In the genomic region with DNA sequence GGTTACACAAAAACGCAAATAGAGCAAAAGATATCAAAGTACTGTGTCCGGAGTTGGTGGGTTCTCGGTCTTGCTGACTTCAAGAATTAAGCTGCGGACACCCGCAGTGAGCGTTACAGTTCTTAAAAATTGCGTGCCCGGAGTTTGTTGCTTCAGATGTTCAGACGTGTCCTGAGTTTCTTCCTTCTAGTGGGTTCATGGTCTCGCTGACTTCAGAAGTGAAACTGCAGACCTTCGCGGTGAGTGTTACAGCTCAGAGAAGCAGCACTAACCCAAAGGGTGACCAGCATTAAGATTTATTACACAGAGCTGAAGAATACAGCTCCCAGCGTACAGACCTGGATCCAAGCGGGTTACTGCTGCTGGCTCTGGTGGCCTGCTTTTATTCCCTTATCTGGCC, we compare ENCODE assay signal across 23 cellular contexts.
DNase-seq lines count a peak whose midpoint lies in the region; ATAC-seq, FAIRE-seq and TF ChIP-seq lines count a peak whose summit lies in the region.
"Had no signal": no experiment of that assay in that cellular context is flagged by ENCODE, and none has a peak within 500 bp of the region (broad histone marks: within the 10 kb centered on the region; RNA-seq: fewer than 3 reads in every experiment).

No MANE protein-coding gene starts in this region.

- no peak overlapping the region for H3K4me3 Mint-ChIP-seq in activated CD8-positive, alpha-beta memory T cell treated with anti-CD3 and anti-CD28 coated beads, Interleukin-2, amount 10 ng/mL, durations not matched to agents 7 days and 5 days
- H3K4me3 Mint-ChIP-seq: B cell; CD4-positive, CD25-positive, alpha-beta regulatory T cell; CD8-positive, alpha-beta T cell had no signal

- H3K9ac ChIP-seq in HepG2 (ENCODE audit: insufficient read depth, low read depth, low read length): no peak overlapping the region
- H3K9ac ChIP-seq: BLaER1, GM23248 had no signal

- H3K27me3 ChIP-seq in HepG2 (ENCODE audit: control insufficient read depth in 1 of 2, insufficient read depth in 2 of 2, low read length in 2 of 2): peaks cover 3 to 27% of the 10 kb centered on the region in 2 experiments; a peak in 4 of 5 replicates
- H3K27me3 ChIP-seq in right lobe of liver: no peaks in the 10 kb centered on the region
- no peaks in the 10 kb centered on the region for H3K27me3 ChIP-seq in testis
- H3K27me3 ChIP-seq: BLaER1 had no signal

- intact Hi-C loops in HepG2 (cut with micrococcal nuclease; ENCODE audit: unreplicated experiment): loop anchor here (5.0 kb wide), 1 partner anchor 225 kb away; no protein-coding TSS in a partner anchor
- intact Hi-C loops in right lobe of liver (cut with DNase I): no loop called here
- intact Hi-C loops in testis (cut with DNase I; ENCODE audit: low total_unique reads): no loop called here

- in situ Hi-C loops in HepG2 (cut with HindIII; ENCODE audit: extremely low pct_ligation_motif_present, low pct_unique_long_range_greater_than_20kb): no loop called here

- TF ChIP-seq EP300 in HepG2 (IDR thresholded peaks at IDR 0.05; ENCODE audit: low read depth in 2 of 2, low read length in 2 of 2) (no peak), HepG2 (CRISPR knock-in tag; IDR thresholded peaks at IDR 0.05; ENCODE audit: borderline replicate concordance) (no peak)

- no peak for FAIRE-seq in HepG2 (lab: Jason Lieb, UNC)
- FAIRE-seq: A204.1, G401.6, GM12892, GM19239, H1 had no signal

- H3K79me2 ChIP-seq in HepG2 (ENCODE audit: insufficient read depth, low read length): no peaks in the 10 kb centered on the region

- TF ChIP-seq CTCF in HepG2 (CRISPR knock-in tag; IDR thresholded peaks at IDR 0.05): no peak
- TF ChIP-seq CTCF in right lobe of liver (IDR thresholded peaks at IDR 0.05): no peak
- TF ChIP-seq CTCF in testis (IDR thresholded peaks at IDR 0.05): no peak

- no peaks in the 10 kb centered on the region for H3K9me3 ChIP-seq in HepG2 (ENCODE audit: low read length)
- no peaks in the 10 kb centered on the region for H3K9me3 ChIP-seq in right lobe of liver
- no peaks in the 10 kb centered on the region for H3K9me3 ChIP-seq in testis
- H3K9me3 ChIP-seq: Caco-2 had no signal

- H3K4me1 ChIP-seq in HepG2 (ENCODE audit: insufficient read depth, low read length) (no peaks in the 10 kb centered on the region), right lobe of liver (no peaks in the 10 kb centered on the region), testis (no peaks in the 10 kb centered on the region)
- H3K4me1 ChIP-seq: BLaER1, Caco-2 had no signal

- H3K4me2 ChIP-seq in HepG2 (ENCODE audit: low read depth, low read length): no peak overlapping the region
- H3K4me2 ChIP-seq: BLaER1 had no signal

- H3K27ac ChIP-seq in HepG2 (ENCODE audit: extremely low read length, insufficient read depth, low read length): no peak overlapping the region
- H3K27ac ChIP-seq in right lobe of liver: no peak overlapping the region
- H3K27ac ChIP-seq in testis: no peak overlapping the region
- H3K27ac ChIP-seq: 22Rv1, BLaER1, C4-2B, GM23248 had no signal

- H3K36me3 ChIP-seq in HepG2 (replicated peaks in 1 of 2; ENCODE audit: control insufficient read depth in 1 of 2, insufficient read depth in 2 of 2, low read length in 2 of 2) (no peaks in the 10 kb centered on the region), right lobe of liver (no peaks in the 10 kb centered on the region), testis (ENCODE audit: low read depth, missing control alignments) (no peaks in the 10 kb centered on the region)
- H3K36me3 ChIP-seq: BLaER1 had no signal

- DNase-seq in activated CD8-positive, alpha-beta memory T cell treated with anti-CD3 and anti-CD28 coated beads, Interleukin-2, amount 10 ng/mL, durations not matched to agents 7 days and 5 days: peak; percentile 15
- DNase-seq in activated CD8-positive, alpha-beta memory T cell treated with anti-CD3 and anti-CD28 coated beads, Interleukin-2, amount 50 U/mL, for 48 hours: no peak
- no peak for DNase-seq in HepG2 (ENCODE audit: low spot score)
- no peak for DNase-seq in right lobe of liver
- DNase-seq in testis: no peak
- no peak for DNase-seq in hippocampal formation (lab: John Stamatoyannopoulos, UW)
- DNase-seq: Caco-2; CD4-positive, CD25-positive, alpha-beta regulatory T cell; CD8-positive, alpha-beta T cell; DMS153; DND-41; GM23248; H7; HCEC 1CT had no signal

- BruUV-seq in HepG2 (replicated peaks; lab: Mats Ljungman, UMichigan): no TSS peak

- no peak overlapping the region for H3K27ac Mint-ChIP-seq in activated CD8-positive, alpha-beta memory T cell treated with anti-CD3 and anti-CD28 coated beads, Interleukin-2, amount 10 ng/mL, durations not matched to agents 7 days and 5 days
- H3K27ac Mint-ChIP-seq: B cell; CD4-positive, CD25-positive, alpha-beta regulatory T cell; CD8-positive, alpha-beta T cell had no signal

- H4K20me1 ChIP-seq in HepG2 (ENCODE audit: insufficient read depth, low read length): no peaks in the 10 kb centered on the region
- H4K20me1 ChIP-seq: BLaER1 had no signal

- POLR2A ChIA-PET in HepG2 (lab: Yijun Ruan, JAX): no interaction called here

- no peaks in the 10 kb centered on the region for H3K9me3 Mint-ChIP-seq in activated CD8-positive, alpha-beta memory T cell treated with anti-CD3 and anti-CD28 coated beads, Interleukin-2, amount 10 ng/mL, durations not matched to agents 7 days and 5 days (ENCODE audit: low read depth)
- H3K9me3 Mint-ChIP-seq: CD8-positive, alpha-beta T cell had no signal

- H3K4me1 Mint-ChIP-seq in activated CD8-positive, alpha-beta memory T cell treated with anti-CD3 and anti-CD28 coated beads, Interleukin-2, amount 10 ng/mL, durations not matched to agents 7 days and 5 days: no peaks in the 10 kb centered on the region
- H3K4me1 Mint-ChIP-seq: B cell; CD4-positive, CD25-positive, alpha-beta regulatory T cell had no signal

- H3K36me3 Mint-ChIP-seq in activated CD8-positive, alpha-beta memory T cell treated with anti-CD3 and anti-CD28 coated beads, Interleukin-2, amount 10 ng/mL, durations not matched to agents 7 days and 5 days: no peaks in the 10 kb centered on the region
- H3K36me3 Mint-ChIP-seq: CD4-positive, CD25-positive, alpha-beta regulatory T cell; CD8-positive, alpha-beta T cell had no signal

- no peaks in the 10 kb centered on the region for H3K27me3 Mint-ChIP-seq in activated CD8-positive, alpha-beta memory T cell treated with anti-CD3 and anti-CD28 coated beads, Interleukin-2, amount 10 ng/mL, durations not matched to agents 7 days and 5 days

- no peak overlapping the region for H2AFZ ChIP-seq in HepG2 (ENCODE audit: low read length)
- H2AFZ ChIP-seq: GM23248 had no signal

- TF ChIP-seq RAD21 in HepG2 (CRISPR knock-in tag; IDR thresholded peaks at IDR 0.05): no peak

- H3K4me3 ChIP-seq in HepG2 (replicated peaks in 1 of 3; ENCODE audit: insufficient read depth in 1 of 3, low read depth in 2 of 3, low read length in 3 of 3) (no peak overlapping the region), right lobe of liver (no peak overlapping the region), testis (no peak overlapping the region)
- H3K4me3 ChIP-seq: BLaER1, GM23248 had no signal

- CTCF ChIA-PET in activated CD8-positive, alpha-beta memory T cell treated with anti-CD3 and anti-CD28 coated beads, Interleukin-2, amount 10 ng/mL, durations not matched to agents 7 days and 5 days (lab: Charles Lee): no interaction called here
- CTCF ChIA-PET in HepG2 (lab: Yijun Ruan, JAX; ENCODE audit: low intra/inter-chr PET ratio, low total read pairs): no interaction called here

- no peak for ATAC-seq in activated CD8-positive, alpha-beta memory T cell treated with anti-CD3 and anti-CD28 coated beads, Interleukin-2, amount 10 ng/mL, durations not matched to agents 7 days and 5 days
- ATAC-seq in HepG2: no peak
- no peak for ATAC-seq in right lobe of liver
- ATAC-seq: CD8-positive, alpha-beta T cell had no signal

- TF ChIP-seq POLR2A in HepG2 (IDR thresholded peaks at IDR 0.05; ENCODE audit: insufficient read depth in 1 of 2, low read depth in 2 of 2, low read length in 2 of 2) (no peak), right lobe of liver (IDR thresholded peaks at IDR 0.05) (no peak), testis (IDR thresholded peaks at IDR 0.05) (peak; percentile 29)

- WGBS in HepG2 (ENCODE audit: low lambda C conversion rate): 59% methylated on average over 14 of the region's 14 CpGs
- 82% methylated on average over 7 of the region's 14 CpGs for WGBS in right lobe of liver (ENCODE audit: insufficient coverage, low coverage, low lambda C conversion rate, missing lambda C conversion rate)
- WGBS in testis, 2 donors: 68 to 81% methylated on average over 11 to 14 of the region's 14 CpGs

TF ChIP-seq in HepG2, 621 proteins besides CTCF, POLR2A, EP300 and RAD21:
- TF ChIP-seq NFYC (CRISPR knock-in tag; IDR thresholded peaks at IDR 0.05) (0 out of 2 replicates have a peak, but pooled peaks have one; percentile 7), ZSCAN21 (CRISPR knock-in tag; IDR thresholded peaks at IDR 0.05; ENCODE audit: borderline replicate concordance) (no peak), NFYB (CRISPR knock-in tag; IDR thresholded peaks at IDR 0.05) (peak; percentile 37; the same call in 1 of the 2 replicates), ZNF343 (CRISPR knock-in tag; IDR thresholded peaks at IDR 0.05) (no peak), KAT7 (CRISPR knock-in tag; IDR thresholded peaks at IDR 0.05; ENCODE audit: borderline replicate concordance) (no peak), NFIB (CRISPR knock-in tag; IDR thresholded peaks at IDR 0.05; ENCODE audit: borderline replicate concordance) (no peak), ZNF747 (CRISPR knock-in tag; IDR thresholded peaks at IDR 0.05; ENCODE audit: borderline replicate concordance) (no peak)
